ENCODE assay signal across 2 cellular contexts in genomic region chr4:1252928-1253492, GRCh38.
TF ChIP-seq lines count a peak whose summit lies in the region.

No MANE protein-coding gene starts in this region.

TF ChIP-seq in K562, 482 proteins besides CTCF, POLR2A, EP300 and RAD21:
- TF ChIP-seq ZKSCAN1 (IDR thresholded peaks at IDR 0.05; ENCODE audit: low read depth, low read length): no peak
- no peak for TF ChIP-seq RFX1 (IDR thresholded peaks at IDR 0.05)
- TF ChIP-seq, protein P1, sequence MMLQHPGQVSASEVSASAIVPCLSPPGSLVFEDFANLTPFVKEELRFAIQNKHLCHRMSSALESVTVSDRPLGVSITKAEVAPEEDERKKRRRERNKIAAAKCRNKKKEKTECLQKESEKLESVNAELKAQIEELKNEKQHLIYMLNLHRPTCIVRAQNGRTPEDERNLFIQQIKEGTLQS (IDR thresholded peaks at IDR 0.05): peak; percentile 40; the same call in 1 of the 2 replicates
- TF ChIP-seq, protein P1 (CRISPR knock-in tag; conservative IDR thresholded peaks at IDR 0.05): no peak
- 0 out of 4 replicates have a peak, but pooled peaks of 1 of the 2 experiments have one; percentile 13 for TF ChIP-seq TRIM24 (IDR thresholded peaks at IDR 0.05)

TF ChIP-seq in SK-N-SH, 30 proteins besides CTCF, POLR2A, EP300 and RAD21:
- no peak for TF ChIP-seq TCF12 (IDR thresholded peaks at IDR 0.05)
- TF ChIP-seq, protein P2, sequence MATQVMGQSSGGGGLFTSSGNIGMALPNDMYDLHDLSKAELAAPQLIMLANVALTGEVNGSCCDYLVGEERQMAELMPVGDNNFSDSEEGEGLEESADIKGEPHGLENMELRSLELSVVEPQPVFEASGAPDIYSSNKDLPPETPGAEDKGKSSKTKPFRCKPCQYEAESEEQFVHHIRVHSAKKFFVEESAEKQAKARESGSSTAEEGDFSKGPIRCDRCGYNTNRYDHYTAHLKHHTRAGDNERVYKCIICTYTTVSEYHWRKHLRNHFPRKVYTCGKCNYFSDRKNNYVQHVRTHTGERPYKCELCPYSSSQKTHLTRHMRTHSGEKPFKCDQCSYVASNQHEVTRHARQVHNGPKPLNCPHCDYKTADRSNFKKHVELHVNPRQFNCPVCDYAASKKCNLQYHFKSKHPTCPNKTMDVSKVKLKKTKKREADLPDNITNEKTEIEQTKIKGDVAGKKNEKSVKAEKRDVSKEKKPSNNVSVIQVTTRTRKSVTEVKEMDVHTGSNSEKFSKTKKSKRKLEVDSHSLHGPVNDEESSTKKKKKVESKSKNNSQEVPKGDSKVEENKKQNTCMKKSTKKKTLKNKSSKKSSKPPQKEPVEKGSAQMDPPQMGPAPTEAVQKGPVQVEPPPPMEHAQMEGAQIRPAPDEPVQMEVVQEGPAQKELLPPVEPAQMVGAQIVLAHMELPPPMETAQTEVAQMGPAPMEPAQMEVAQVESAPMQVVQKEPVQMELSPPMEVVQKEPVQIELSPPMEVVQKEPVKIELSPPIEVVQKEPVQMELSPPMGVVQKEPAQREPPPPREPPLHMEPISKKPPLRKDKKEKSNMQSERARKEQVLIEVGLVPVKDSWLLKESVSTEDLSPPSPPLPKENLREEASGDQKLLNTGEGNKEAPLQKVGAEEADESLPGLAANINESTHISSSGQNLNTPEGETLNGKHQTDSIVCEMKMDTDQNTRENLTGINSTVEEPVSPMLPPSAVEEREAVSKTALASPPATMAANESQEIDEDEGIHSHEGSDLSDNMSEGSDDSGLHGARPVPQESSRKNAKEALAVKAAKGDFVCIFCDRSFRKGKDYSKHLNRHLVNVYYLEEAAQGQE (IDR thresholded peaks at IDR 0.05; ENCODE audit: low read depth, low read length): no peak
- TF ChIP-seq YY1 (IDR thresholded peaks at IDR 0.05; ENCODE audit: low read depth): no peak
- TF ChIP-seq MXI1 (IDR thresholded peaks at IDR 0.05; ENCODE audit: low read depth, low read length): no peak
- TF ChIP-seq FOXJ3 (CRISPR knock-in tag; IDR thresholded peaks at IDR 0.05): no peak
- no peak for TF ChIP-seq SMC3 (IDR thresholded peaks at IDR 0.05; ENCODE audit: low read depth, low read length)
- TF ChIP-seq GABPA (IDR thresholded peaks at IDR 0.05; ENCODE audit: low read depth): no peak
- no peak for TF ChIP-seq MAX (IDR thresholded peaks at IDR 0.05; ENCODE audit: low read depth)
- no peak for TF ChIP-seq CHD2 (IDR thresholded peaks at IDR 0.05; ENCODE audit: low read length, partially characterized antibody)
- no peak for TF ChIP-seq JUND (IDR thresholded peaks at IDR 0.05)
- TF ChIP-seq EZH2phosphoT487 (IDR thresholded peaks at IDR 0.05; ENCODE audit: borderline replicate concordance, low read depth): no peak
- TF ChIP-seq RFX5 (IDR thresholded peaks at IDR 0.05; ENCODE audit: low read length): no peak
